ENCODE assay signal across 1 cellular context in genomic region chr5:143594913-143595818, GRCh38.
TF ChIP-seq lines count a peak whose summit lies in the region.

No MANE protein-coding gene starts in this region.

TF ChIP-seq in HepG2, 621 proteins besides CTCF, POLR2A, EP300 and RAD21 (continued from another document and continues in another):
- TF ChIP-seq ZNF142 (CRISPR knock-in tag; IDR thresholded peaks at IDR 0.05) (no peak), HOXA7 (CRISPR knock-in tag; IDR thresholded peaks at IDR 0.05) (no peak), CBX5 (CRISPR knock-in tag; IDR thresholded peaks at IDR 0.05; ENCODE audit: borderline replicate concordance) (peak; percentile 54; the same call in 1 of the 2 replicates), TRAFD1 (CRISPR knock-in tag; IDR thresholded peaks at IDR 0.05; ENCODE audit: borderline replicate concordance) (no peak), ZBTB43 (CRISPR knock-in tag; conservative IDR thresholded peaks at IDR 0.05) (peak; percentile 84), ZNF597 (CRISPR knock-in tag; IDR thresholded peaks at IDR 0.05) (no peak), SALL1 (CRISPR knock-in tag; IDR thresholded peaks at IDR 0.05) (peak; percentile 97), NFE2 (CRISPR knock-in tag; IDR thresholded peaks at IDR 0.05) (no peak), MEIS2 (CRISPR knock-in tag; IDR thresholded peaks at IDR 0.05) (no peak), KDM2A (CRISPR knock-in tag; IDR thresholded peaks at IDR 0.05; ENCODE audit: borderline replicate concordance, low read depth) (no peak), PAXIP1 (CRISPR knock-in tag; conservative IDR thresholded peaks at IDR 0.05) (peak; percentile 62), HNF1A (IDR thresholded peaks at IDR 0.05; ENCODE audit: low read depth) (no peak), HNF1A (CRISPR knock-in tag; IDR thresholded peaks at IDR 0.05; ENCODE audit: borderline replicate concordance) (peak; percentile 75), ZNF710 (CRISPR knock-in tag; IDR thresholded peaks at IDR 0.05; ENCODE audit: borderline replicate concordance) (no peak), ZNF138 (CRISPR knock-in tag; IDR thresholded peaks at IDR 0.05; ENCODE audit: low read depth) (no peak), ZNF614 (CRISPR knock-in tag; IDR thresholded peaks at IDR 0.05; ENCODE audit: borderline replicate concordance) (0 out of 2 replicates have a peak, but pooled peaks have one; percentile 33), FOXC1 (CRISPR knock-in tag; IDR thresholded peaks at IDR 0.05; ENCODE audit: borderline replicate concordance) (no peak; the same call in 1 of the 2 replicates), ZBTB3 (CRISPR knock-in tag; IDR thresholded peaks at IDR 0.05; ENCODE audit: borderline replicate concordance, low read depth) (0 out of 2 replicates have a peak, but pooled peaks have one; percentile 43), SMAD3 (CRISPR knock-in tag; IDR thresholded peaks at IDR 0.05) (peak; percentile 49; the same call in 1 of the 2 replicates), AKAP8 (CRISPR knock-in tag; IDR thresholded peaks at IDR 0.05) (no peak), THAP8 (CRISPR knock-in tag; IDR thresholded peaks at IDR 0.05; ENCODE audit: borderline replicate concordance) (no peak), ZNF280D (CRISPR knock-in tag; IDR thresholded peaks at IDR 0.05) (0 out of 2 replicates have a peak, but pooled peaks have one; percentile 31), U2AF2 (IDR thresholded peaks at IDR 0.05; ENCODE audit: low read depth, low read length) (no peak), ZNF546 (CRISPR knock-in tag; conservative IDR thresholded peaks at IDR 0.05) (no peak), RCOR2 (CRISPR knock-in tag; IDR thresholded peaks at IDR 0.05) (no peak; the same call in 1 of the 2 replicates), ZNF629 (CRISPR knock-in tag; conservative IDR thresholded peaks at IDR 0.05) (no peak), NR2C2 (CRISPR knock-in tag; IDR thresholded peaks at IDR 0.05; ENCODE audit: borderline replicate concordance) (peak; percentile 48; the same call in 1 of the 2 replicates), ZNF264 (CRISPR knock-in tag; IDR thresholded peaks at IDR 0.05) (0 out of 2 replicates have a peak, but pooled peaks have one; percentile 9), HDAC2 (CRISPR knock-in tag; IDR thresholded peaks at IDR 0.05) (peak; percentile 68), MAZ (IDR thresholded peaks at IDR 0.05; ENCODE audit: borderline replicate concordance, low read depth, low read length) (no peak), MAZ (CRISPR knock-in tag; IDR thresholded peaks at IDR 0.05; ENCODE audit: low read depth) (no peak; the same call in 1 of the 2 replicates)
